ENCODE assay signal across 22 cellular contexts in the genomic region with DNA sequence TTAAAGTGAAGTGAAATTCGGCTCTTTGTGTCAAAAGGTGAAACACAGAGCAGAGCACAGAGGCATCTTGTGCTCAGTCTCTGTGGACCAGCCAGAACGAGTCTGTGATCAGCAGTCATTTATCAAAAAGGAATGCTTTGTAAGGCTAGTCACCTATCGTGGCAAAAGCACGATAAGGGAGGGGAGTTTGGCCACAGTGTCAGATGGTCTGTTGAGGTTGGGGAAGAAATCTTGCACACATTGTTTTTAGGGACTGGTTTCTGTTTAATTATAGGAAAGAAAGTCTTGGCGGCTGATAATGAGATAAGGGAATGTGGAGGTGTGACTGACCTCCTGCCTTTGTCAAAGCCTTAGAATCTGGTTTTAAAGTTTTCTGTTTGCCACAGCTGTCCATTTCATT. TPM values are rescaled to one million over a fixed set of nuclear protein-coding genes. Genes with fewer than 3 reads are reported as not detected.
DNase-seq lines count a peak whose midpoint lies in the region; ATAC-seq, FAIRE-seq and TF ChIP-seq lines count a peak whose summit lies in the region.
"Had no signal": no experiment of that assay in that cellular context is flagged by ENCODE, and none has a peak within 500 bp of the region (broad histone marks: within the 10 kb centered on the region; RNA-seq: fewer than 3 reads in every experiment).

No MANE protein-coding gene starts in this region.

- POLR2A ChIA-PET in HepG2 (lab: Yijun Ruan, JAX): no interaction called here

- no peak for TF ChIP-seq EP300 in HepG2 (IDR thresholded peaks at IDR 0.05; ENCODE audit: low read depth in 2 of 2, low read length in 2 of 2)
- no peak for TF ChIP-seq EP300 in HepG2 (CRISPR knock-in tag; IDR thresholded peaks at IDR 0.05; ENCODE audit: borderline replicate concordance)

- no peak for TF ChIP-seq RAD21 in HepG2 (CRISPR knock-in tag; IDR thresholded peaks at IDR 0.05)

- no peaks in the 10 kb centered on the region for H3K79me2 ChIP-seq in HepG2 (ENCODE audit: insufficient read depth, low read length)
- H3K79me2 ChIP-seq: parathyroid adenoma had no signal

- H3K9me3 ChIP-seq in cardiac muscle cell (ENCODE audit: low read depth) (no peaks in the 10 kb centered on the region), right atrium auricular region (no peaks in the 10 kb centered on the region), HepG2 (ENCODE audit: low read length) (no peaks in the 10 kb centered on the region)
- H3K9me3 ChIP-seq: gastroesophageal sphincter, mucosa of descending colon had no signal

- H3K4me1 ChIP-seq in cardiac muscle cell (ENCODE audit: low read depth): peaks cover 11% of the 10 kb centered on the region
- peaks cover 0 to 7% of the 10 kb centered on the region in 2 donors for H3K4me1 ChIP-seq in right atrium auricular region
- no peaks in the 10 kb centered on the region for H3K4me1 ChIP-seq in HepG2 (ENCODE audit: insufficient read depth, low read length)
- H3K4me1 ChIP-seq: parathyroid adenoma had no signal

- H3K27ac ChIP-seq in cardiac muscle cell (peak overlapping the region; percentile 24), right atrium auricular region (no peak overlapping the region), HepG2 (ENCODE audit: extremely low read length, insufficient read depth, low read length) (no peak overlapping the region)
- H3K27ac ChIP-seq: gastroesophageal sphincter, parathyroid adenoma had no signal

- ATAC-seq in GM18868 (IDR thresholded peaks at IDR 0.05; ENCODE audit: unreplicated experiment) (no peak), HepG2 (no peak)
- ATAC-seq: gastroesophageal sphincter, HCT116, mucosa of descending colon had no signal

- intact Hi-C loops in HepG2 (cut with micrococcal nuclease; ENCODE audit: unreplicated experiment): no loop called here

- no peak for FAIRE-seq in HepG2 (lab: Jason Lieb, UNC)
- FAIRE-seq: A204.1 had no signal

- no TSS peak for BruUV-seq in HepG2 (replicated peaks; lab: Mats Ljungman, UMichigan)

- CTCF ChIA-PET in HepG2 (lab: Yijun Ruan, JAX; ENCODE audit: low intra/inter-chr PET ratio, low total read pairs): no interaction called here

- H3K27me3 ChIP-seq in cardiac muscle cell: no peaks in the 10 kb centered on the region
- H3K27me3 ChIP-seq in right atrium auricular region: no peaks in the 10 kb centered on the region
- no peaks in the 10 kb centered on the region for H3K27me3 ChIP-seq in HepG2 (ENCODE audit: control insufficient read depth in 1 of 2, insufficient read depth in 2 of 2, low read length in 2 of 2)
- H3K27me3 ChIP-seq: gastroesophageal sphincter had no signal

- TF ChIP-seq POLR2A in HepG2 (IDR thresholded peaks at IDR 0.05; ENCODE audit: insufficient read depth in 1 of 2, low read depth in 2 of 2, low read length in 2 of 2): no peak

- no peak overlapping the region for H3K9ac ChIP-seq in HepG2 (ENCODE audit: insufficient read depth, low read depth, low read length)
- H3K9ac ChIP-seq: parathyroid adenoma had no signal

- no peak for TF ChIP-seq CTCF in cardiac muscle cell (IDR thresholded peaks at IDR 0.05; ENCODE audit: low read depth, low read length)
- TF ChIP-seq CTCF in right atrium auricular region (IDR thresholded peaks at IDR 0.05): no peak
- TF ChIP-seq CTCF in HepG2 (CRISPR knock-in tag; IDR thresholded peaks at IDR 0.05): no peak

- no peaks in the 10 kb centered on the region for H4K20me1 ChIP-seq in HepG2 (ENCODE audit: insufficient read depth, low read length)

- H3K4me3 ChIP-seq in cardiac muscle cell (no peak overlapping the region), right atrium auricular region (no peak overlapping the region), HepG2 (replicated peaks in 1 of 3; ENCODE audit: insufficient read depth in 1 of 3, low read depth in 2 of 3, low read length in 3 of 3) (no peak overlapping the region)
- H3K4me3 ChIP-seq: gastroesophageal sphincter, mucosa of descending colon had no signal

- H2AFZ ChIP-seq in HepG2 (ENCODE audit: low read length): no peak overlapping the region
- H2AFZ ChIP-seq: parathyroid adenoma had no signal

- H3K4me2 ChIP-seq in HepG2 (ENCODE audit: low read depth, low read length): no peak overlapping the region

- H3K36me3 ChIP-seq in cardiac muscle cell: no peaks in the 10 kb centered on the region
- no peaks in the 10 kb centered on the region for H3K36me3 ChIP-seq in right atrium auricular region
- H3K36me3 ChIP-seq in HepG2 (replicated peaks in 1 of 2; ENCODE audit: control insufficient read depth in 1 of 2, insufficient read depth in 2 of 2, low read length in 2 of 2): no peaks in the 10 kb centered on the region

- DNase-seq in cardiac muscle cell (ENCODE audit: low read depth in 1 of 2, low spot score in 1 of 2) (peak; percentile 25 to 32), right atrium auricular region (ENCODE audit: low spot score) (no peak), astrocyte of the hippocampus (ENCODE audit: low read depth, low spot score) (peak; percentile 61), islet precursor cell (peak; percentile 71), retina (peak; percentile 16), HPDE6-E6E7 (ENCODE audit: extremely low spot score) (no peak), HepG2 (ENCODE audit: low spot score) (no peak)
- DNase-seq: activated CD4-positive, alpha-beta T cell treated with anti-CD3 and anti-CD28 coated beads, Interleukin-2, amount 10 ng/mL, durations not matched to agents 24 days and 14 days; activated T-cell treated with anti-CD3 and anti-CD28 coated beads, Interleukin-2, amount 50 U/mL, for 1 hour; caudate nucleus; CD4-positive, CD25-positive, alpha-beta regulatory T cell; immature natural killer cell; mucosa of descending colon; NCI-H2081 treated with DMSO at 0.1 percent for 48 hours; NCI-H82; stimulated activated naive CD4-positive, alpha-beta T cell treated with Interleukin-2 at 50 U/mL for 16 hours; T-helper 2 cell had no signal

- WGBS in HepG2 (ENCODE audit: low lambda C conversion rate): 95% methylated on average over 5 of the region's 5 CpGs

- in situ Hi-C loops in HepG2 (cut with HindIII; ENCODE audit: extremely low pct_ligation_motif_present, low pct_unique_long_range_greater_than_20kb): no loop called here

TF ChIP-seq in HepG2, 621 proteins besides CTCF, POLR2A, EP300 and RAD21 (continues in another document):
- TF ChIP-seq SNAPC2 (CRISPR knock-in tag; IDR thresholded peaks at IDR 0.05) (no peak), ZNF543 (CRISPR knock-in tag; IDR thresholded peaks at IDR 0.05) (no peak), ZNF446 (CRISPR knock-in tag; IDR thresholded peaks at IDR 0.05) (no peak), GATAD1 (CRISPR knock-in tag; IDR thresholded peaks at IDR 0.05) (no peak), ZFP36L1 (CRISPR knock-in tag; IDR thresholded peaks at IDR 0.05) (no peak), GZF1 (CRISPR knock-in tag; IDR thresholded peaks at IDR 0.05) (no peak), FOXC1 (CRISPR knock-in tag; IDR thresholded peaks at IDR 0.05; ENCODE audit: borderline replicate concordance) (no peak), ZNF224 (CRISPR knock-in tag; IDR thresholded peaks at IDR 0.05) (no peak), ZNF33A (CRISPR knock-in tag; IDR thresholded peaks at IDR 0.05; ENCODE audit: borderline replicate concordance) (no peak), FOXK1 (CRISPR knock-in tag; IDR thresholded peaks at IDR 0.05; ENCODE audit: borderline replicate concordance, low read depth) (no peak), MAF1 (CRISPR knock-in tag; IDR thresholded peaks at IDR 0.05; ENCODE audit: borderline replicate concordance) (no peak), SAFB2 (CRISPR knock-in tag; IDR thresholded peaks at IDR 0.05; ENCODE audit: borderline replicate concordance, low read depth) (no peak), ZNF160 (CRISPR knock-in tag; IDR thresholded peaks at IDR 0.05) (no peak), IRF2 (CRISPR knock-in tag; IDR thresholded peaks at IDR 0.05) (no peak)
- TF ChIP-seq, protein P1, sequence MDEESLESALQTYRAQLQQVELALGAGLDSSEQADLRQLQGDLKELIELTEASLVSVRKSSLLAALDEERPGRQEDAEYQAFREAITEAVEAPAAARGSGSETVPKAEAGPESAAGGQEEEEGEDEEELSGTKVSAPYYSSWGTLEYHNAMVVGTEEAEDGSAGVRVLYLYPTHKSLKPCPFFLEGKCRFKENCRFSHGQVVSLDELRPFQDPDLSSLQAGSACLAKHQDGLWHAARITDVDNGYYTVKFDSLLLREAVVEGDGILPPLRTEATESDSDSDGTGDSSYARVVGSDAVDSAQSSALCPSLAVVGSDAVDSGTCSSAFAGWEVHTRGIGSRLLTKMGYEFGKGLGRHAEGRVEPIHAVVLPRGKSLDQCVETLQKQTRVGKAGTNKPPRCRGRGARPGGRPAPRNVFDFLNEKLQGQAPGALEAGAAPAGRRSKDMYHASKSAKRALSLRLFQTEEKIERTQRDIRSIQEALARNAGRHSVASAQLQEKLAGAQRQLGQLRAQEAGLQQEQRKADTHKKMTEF (CRISPR knock-in tag; IDR thresholded peaks at IDR 0.05): no peak

RNA-seq across cellular contexts. Expression of a gene that starts 58.2 kb away (rescaled TPM):
- total RNA-seq in cardiac muscle cell (1.3 and 2.9 TPM in 2 replicates), right atrium auricular region (10 to 100 TPM in 1 of 2 donors, 1 to 10 TPM in 1; 9.1 to 11.0 TPM), HepG2 (2016; rRNA removed; fragmentation: Illumina TruSeq; extraction: Trizol) (0.32 and 0.77 TPM in 2 replicates)
- polyA plus RNA-seq in cardiac muscle cell (1.1 and 2.2 TPM in 2 replicates), HepG2 (2011; rRNA removed) (0.12 and 0.15 TPM in 2 replicates)
- 0.10 TPM in 1 of 2 replicates, not detected in the other for total RNA-seq in HepG2 (2016; cell fraction: cytosol; rRNA removed; fragmentation: Illumina TruSeq; extraction: Trizol; ENCODE audit: low read depth)
- 0.16 and 0.17 TPM in 2 replicates for total RNA-seq in HepG2 (2016; cell fraction: insoluble cytoplasmic fraction; rRNA removed; fragmentation: Illumina TruSeq; extraction: Trizol)
- 0.46 and 0.52 TPM in 2 replicates for total RNA-seq in HepG2 (2016; cell fraction: membrane; rRNA removed; fragmentation: Illumina TruSeq; extraction: Trizol)
- 0.43 and 0.81 TPM in 2 replicates for total RNA-seq in HepG2 (2016; cell fraction: nucleus; rRNA removed; fragmentation: Illumina TruSeq; extraction: Trizol)
- 0.27 TPM in 2 replicates for polyA plus RNA-seq in HepG2 (2011; cell fraction: cytosol; rRNA removed)
- 0.16 and 0.48 TPM in 2 replicates for polyA plus RNA-seq in HepG2 (2011; cell fraction: nucleus; rRNA removed)
- 0.40 and 0.48 TPM in 2 replicates for polyA plus RNA-seq in HepG2 (2012)
- polyA plus RNA-seq in HepG2 (2016; cell fraction: cytosol; fragmentation: Illumina TruSeq; extraction: Trizol; ENCODE audit: low read depth): 0.06 and 0.26 TPM in 2 replicates
- polyA plus RNA-seq in HepG2 (2016; cell fraction: insoluble cytoplasmic fraction; fragmentation: Illumina TruSeq; extraction: Trizol; ENCODE audit: low read depth): 0.17 and 0.20 TPM in 2 replicates
- polyA plus RNA-seq in HepG2 (2016; cell fraction: membrane; fragmentation: Illumina TruSeq; extraction: Trizol; ENCODE audit: low read depth): 0.09 and 0.14 TPM in 2 replicates
- polyA plus RNA-seq in HepG2 (2016; cell fraction: nucleus; fragmentation: Illumina TruSeq; extraction: Trizol; ENCODE audit: insufficient read depth, low read depth): 0.11 and 0.16 TPM in 2 replicates
- 0.44 and 0.48 TPM in 2 replicates for polyA minus RNA-seq in HepG2 (2011; rRNA and poly(A)+ RNA removed; ENCODE audit: low replicate concordance)
- polyA minus RNA-seq in HepG2 (2011; cell fraction: cytosol; rRNA and poly(A)+ RNA removed): not detected in 2 replicates
- 0.12 and 0.26 TPM in 2 replicates for polyA minus RNA-seq in HepG2 (2011; cell fraction: nucleus; rRNA and poly(A)+ RNA removed)
- polyA plus RNA-seq: immature natural killer cell had no signal

Comparison
In these comparisons a context has a peak if more than half of its experiments do, and no peak if none do; other contexts are left out.
1. DNase-seq: peak in cardiac muscle cell (2 of 2), astrocyte of the hippocampus (single experiment), islet precursor cell (single experiment) and retina (single experiment); none in right atrium auricular region (single experiment), HPDE6-E6E7 (single experiment) and HepG2 (single experiment).